ENCODE assay signal across 1 cellular context in the genomic region with DNA sequence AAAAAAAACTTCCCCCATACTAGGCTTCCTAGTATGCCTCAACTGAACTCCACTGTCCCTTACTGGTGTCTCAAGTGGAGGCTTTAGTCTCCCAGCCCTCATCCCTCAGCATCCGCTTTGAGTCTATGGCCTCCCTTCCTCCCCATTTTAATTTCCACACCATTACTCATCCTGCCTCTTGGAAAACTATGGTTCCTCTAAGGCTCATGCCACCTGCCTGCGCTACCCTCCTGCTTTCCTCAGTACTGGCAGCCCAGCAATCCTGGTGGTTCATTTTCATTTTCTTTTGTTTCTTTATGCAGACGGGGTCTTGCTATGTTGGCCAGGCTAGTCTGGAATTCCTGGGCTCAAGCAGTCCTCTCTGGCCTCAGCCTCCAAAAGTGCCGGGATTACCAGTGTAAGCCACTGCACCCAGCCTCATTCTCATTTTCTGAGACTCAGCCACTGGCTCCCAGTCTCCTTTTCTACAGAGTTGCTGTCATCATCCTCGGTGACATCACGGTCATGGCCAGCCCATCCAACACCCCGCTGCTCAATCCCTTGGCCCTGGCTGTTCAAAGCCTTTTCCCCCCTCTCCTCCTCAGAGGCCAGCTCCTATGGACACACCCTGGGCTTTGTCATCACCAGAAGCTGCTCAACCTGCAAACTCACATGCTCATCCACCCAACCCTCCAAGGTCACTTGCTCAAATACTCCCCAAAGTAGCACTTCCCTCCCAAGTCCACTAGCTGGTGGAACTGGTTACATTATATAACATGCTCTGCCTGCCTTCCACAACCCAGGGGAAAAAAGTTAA.
A peak's percentile ranks its signal among the peaks of the same experiment; 100 is the strongest.
TF ChIP-seq lines count a peak whose summit lies in the region.

No MANE protein-coding gene starts in this region.

TF ChIP-seq in HEK293, 187 proteins besides CTCF, POLR2A, EP300 and RAD21 (continued from another document):
- TF ChIP-seq, protein P1, sequence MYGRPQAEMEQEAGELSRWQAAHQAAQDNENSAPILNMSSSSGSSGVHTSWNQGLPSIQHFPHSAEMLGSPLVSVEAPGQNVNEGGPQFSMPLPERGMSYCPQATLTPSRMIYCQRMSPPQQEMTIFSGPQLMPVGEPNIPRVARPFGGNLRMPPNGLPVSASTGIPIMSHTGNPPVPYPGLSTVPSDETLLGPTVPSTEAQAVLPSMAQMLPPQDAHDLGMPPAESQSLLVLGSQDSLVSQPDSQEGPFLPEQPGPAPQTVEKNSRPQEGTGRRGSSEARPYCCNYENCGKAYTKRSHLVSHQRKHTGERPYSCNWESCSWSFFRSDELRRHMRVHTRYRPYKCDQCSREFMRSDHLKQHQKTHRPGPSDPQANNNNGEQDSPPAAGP (tag by site-specific recombination; IDR thresholded peaks at IDR 0.05), result peak; percentile 59; the same call in 1 of the 2 replicates
- TF ChIP-seq OVOL3 (tag by site-specific recombination; IDR thresholded peaks at IDR 0.05) (no peak), ZNF138 (tag by site-specific recombination; IDR thresholded peaks at IDR 0.05; ENCODE audit: borderline replicate concordance) (no peak), ZNF555 (tag by site-specific recombination; conservative IDR thresholded peaks at IDR 0.05) (no peak), ZNF423 (tag by site-specific recombination; IDR thresholded peaks at IDR 0.05) (no peak)
